ENCODE assay signal across 17 cellular contexts in the genomic region with DNA sequence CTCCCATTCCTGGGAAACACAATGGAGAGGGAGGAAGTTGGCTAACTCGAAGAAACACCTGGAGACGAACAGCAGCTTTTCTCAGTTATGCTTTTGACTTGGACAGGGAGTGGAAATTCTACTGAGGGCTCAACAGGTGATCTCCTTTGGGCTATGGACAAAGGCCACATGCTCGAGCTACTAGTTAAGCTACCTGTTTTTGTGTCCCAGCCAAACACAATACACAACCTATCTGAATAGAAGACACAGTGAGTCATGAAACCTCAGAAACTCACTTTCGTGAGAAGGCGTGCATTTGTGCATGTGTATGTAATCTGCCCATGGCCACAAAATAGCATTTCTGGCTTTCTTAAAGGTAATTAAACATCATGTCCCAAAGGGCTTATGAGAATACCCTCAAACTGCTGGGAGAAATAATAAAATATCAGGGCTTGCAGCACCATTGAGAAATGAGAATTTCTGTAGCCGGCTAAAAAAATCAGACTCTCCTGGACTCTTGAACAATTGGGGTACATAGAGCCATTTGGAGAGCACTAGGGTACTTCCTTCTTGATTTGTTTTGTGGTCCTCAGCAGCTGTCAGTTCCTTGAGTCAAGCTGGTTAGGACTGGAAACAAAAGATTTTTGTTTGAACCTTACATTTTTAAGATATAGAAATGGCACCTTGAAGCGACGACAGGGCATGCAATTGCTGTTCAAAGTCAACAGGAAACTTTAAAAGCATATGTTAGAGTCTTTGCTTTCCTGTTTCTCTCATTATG.
DNase-seq lines count a peak whose midpoint lies in the region; ATAC-seq, FAIRE-seq and TF ChIP-seq lines count a peak whose summit lies in the region.
"Had no signal": no experiment of that assay in that cellular context is flagged by ENCODE, and none has a peak within 500 bp of the region (broad histone marks: within the 10 kb centered on the region; RNA-seq: fewer than 3 reads in every experiment).

No MANE protein-coding gene starts in this region.

- H2AK5ac ChIP-seq in IMR-90 (ENCODE audit: low read depth, low read length), result no peak overlapping the region

- no peak for TF ChIP-seq RAD21 in IMR-90 (IDR thresholded peaks at IDR 0.05; ENCODE audit: low read length)

- H3K27ac Mint-ChIP-seq in immature natural killer cell, result no peak overlapping the region

- H4K8ac ChIP-seq in IMR-90 (ENCODE audit: low read depth in 2 of 2, low read length in 2 of 2), result no peak overlapping the region

- H3K18ac ChIP-seq in IMR-90 (ENCODE audit: low read depth, low read length), result no peak overlapping the region

- no peaks in the 10 kb centered on the region for H3K36me3 ChIP-seq in IMR-90 (ENCODE audit: control insufficient read depth, insufficient read depth, low read length)
- H3K36me3 ChIP-seq in keratinocyte (ENCODE audit: control insufficient read depth in 2 of 2, extremely low read depth in 1 of 2, insufficient read depth in 2 of 2, low read length in 2 of 2), result no peaks in the 10 kb centered on the region
- H3K36me3 ChIP-seq in HAP-1 (replicated peaks), result no peaks in the 10 kb centered on the region
- H3K36me3 ChIP-seq: MG63, thoracic aorta had no signal

- H2BK20ac ChIP-seq in IMR-90 (ENCODE audit: low read depth, low read length), result no peak overlapping the region

- H3K27me3 ChIP-seq in IMR-90 (ENCODE audit: control insufficient read depth, insufficient read depth, low read length) (no peaks in the 10 kb centered on the region), keratinocyte (ENCODE audit: control insufficient read depth, extremely low read depth, insufficient read depth, low read length) (no peaks in the 10 kb centered on the region), HAP-1 (ENCODE audit: low read depth) (no peaks in the 10 kb centered on the region)
- H3K27me3 ChIP-seq: MG63 had no signal

- dilution Hi-C loops in IMR-90 (cut with HindIII; ENCODE audit: low sequenced_read_pairs, unreplicated experiment), result no loop called here
- dilution Hi-C loops in keratinocyte (cut with MboI; ENCODE audit: extremely low pct_ligation_motif_present, low sequenced_read_pairs), result no loop called here

- no peak overlapping the region for H3K4me2 ChIP-seq in IMR-90 (ENCODE audit: low read depth, low read length)
- H3K4me2 ChIP-seq in keratinocyte (ENCODE audit: control insufficient read depth, extremely low read depth, insufficient read depth, low read depth, low read length), result peak overlapping the region; percentile 6
- H3K4me2 ChIP-seq: SK-N-SH had no signal

- H3K14ac ChIP-seq in IMR-90 (replicated peaks; ENCODE audit: low read depth, low read length), result no peak overlapping the region

- H3K4me1 ChIP-seq in IMR-90 (ENCODE audit: control insufficient read depth, insufficient read depth, low read length) (no peaks in the 10 kb centered on the region), keratinocyte (ENCODE audit: control insufficient read depth, extremely low read depth, insufficient read depth, low read length) (peaks cover 19% of the 10 kb centered on the region), HAP-1 (no peaks in the 10 kb centered on the region)

- H3K79me2 ChIP-seq in keratinocyte (ENCODE audit: control insufficient read depth, insufficient read depth, low read length), result no peaks in the 10 kb centered on the region

- 100% methylated on average over 1 of the region's 8 CpGs; no CpG with 5 or more reads in 1 of the 2 experiments for WGBS in IMR-90 (ENCODE audit: extremely low coverage in 2 of 2, insufficient read length in 1 of 2), 2 experiments

- H3K9me3 ChIP-seq in IMR-90 (ENCODE audit: control insufficient read depth, insufficient read depth, low read length) (no peaks in the 10 kb centered on the region), keratinocyte (ENCODE audit: control insufficient read depth, low read depth, low read length) (no peaks in the 10 kb centered on the region), HAP-1 (no peaks in the 10 kb centered on the region)
- H3K9me3 ChIP-seq: MG63, SK-N-SH, thoracic aorta had no signal

- peaks cover 0 to 4% (median 0%) of the 10 kb centered on the region in 3 donors for H3K36me3 Mint-ChIP-seq in immature natural killer cell

- BruUV-seq in IMR-90 (replicated peaks; lab: Mats Ljungman, UMichigan), result no TSS peak

- no peak overlapping the region for H3K9ac ChIP-seq in IMR-90 (ENCODE audit: low read depth, low read length)
- peak overlapping the region; percentile 8 for H3K9ac ChIP-seq in keratinocyte (ENCODE audit: control insufficient read depth, extremely low read depth, insufficient read depth, low read length)
- H3K9ac ChIP-seq: SK-N-SH had no signal

- H3K27ac ChIP-seq in IMR-90 (ENCODE audit: insufficient read depth, low read length), result no peak overlapping the region
- H3K27ac ChIP-seq in keratinocyte (ENCODE audit: control insufficient read depth, insufficient read depth, low read length), result peak overlapping the region; percentile 77
- H3K27ac ChIP-seq: skin epidermis, thoracic aorta had no signal

- H3K56ac ChIP-seq in IMR-90 (ENCODE audit: extremely low read depth, insufficient read depth, low read length), result no peak overlapping the region

- DNase-seq in IMR-90 (peak; percentile 25), astrocyte of the hippocampus (ENCODE audit: low read depth, low spot score) (peak; percentile 92), keratinocyte (ENCODE audit: low read depth, low spot score) (peak; percentile 86), HAP-1 (ENCODE audit: low spot score in 2 of 2) (no peak), immature natural killer cell (no peak)
- DNase-seq: activated CD4-positive, alpha-beta T cell treated with anti-CD3 and anti-CD28 coated beads, Interleukin-2, amount 50 U/mL, for 48 hours; activated T-cell treated with anti-CD3 and anti-CD28 coated beads, Interleukin-2, amount 50 U/mL, for 4 hours; MG63; NCI-H187 treated with DMSO at 0.1 percent for 48 hours; NCI-H446; SK-N-SH; stimulated activated CD4-positive, alpha-beta T cell treated with anti-CD3 and anti-CD28 coated beads, Interleukin-4, amount 100 ng/mL, for 4 hours had no signal

- H3K4me1 Mint-ChIP-seq in immature natural killer cell, result no peaks in the 10 kb centered on the region

- no peak overlapping the region for H2BK15ac ChIP-seq in IMR-90 (ENCODE audit: low read depth, low read length)

- no peak overlapping the region for H4K91ac ChIP-seq in IMR-90 (ENCODE audit: insufficient read depth, low read depth, low read length)

- H3K27me3 Mint-ChIP-seq in immature natural killer cell (ENCODE audit: low read depth in 3 of 3), result peaks cover 0 to 8% (median 4%) of the 10 kb centered on the region in 3 donors

- TF ChIP-seq CTCF in IMR-90 (conservative IDR thresholded peaks at IDR 0.05; ENCODE audit: low read depth, low read length), result no peak
- TF ChIP-seq CTCF in keratinocyte (optimal IDR thresholded peaks at IDR 0.05 in 1 of 3, IDR thresholded peaks at IDR 0.05 in 1 of 3, conservative IDR thresholded peaks at IDR 0.05 in 1 of 3; ENCODE audit: extremely low read depth in 1 of 3, insufficient read depth in 2 of 3, low read length in 3 of 3), result no peak

- no peaks in the 10 kb centered on the region for H3K79me1 ChIP-seq in IMR-90 (ENCODE audit: low read depth in 1 of 2, low read length in 2 of 2)

- peaks cover 0 to 4% (median 0%) of the 10 kb centered on the region in 6 donors for H3K9me3 Mint-ChIP-seq in immature natural killer cell
- H3K9me3 Mint-ChIP-seq: activated T-cell treated with anti-CD3 and anti-CD28 coated beads, Interleukin-2, amount 50 U/mL, for 4 hours had no signal

- no peak overlapping the region for H3K4me3 Mint-ChIP-seq in immature natural killer cell
- H3K4me3 Mint-ChIP-seq: activated T-cell treated with anti-CD3 and anti-CD28 coated beads, Interleukin-2, amount 50 U/mL, for 4 hours had no signal

- ATAC-seq in GM18502 (IDR thresholded peaks at IDR 0.05; ENCODE audit: poor library complexity, unreplicated experiment) (peak; percentile 76), IMR-90 (ENCODE audit: low read depth) (no peak), HG03045 (IDR thresholded peaks at IDR 0.05; ENCODE audit: unreplicated experiment) (no peak)

- no peak overlapping the region for H4K5ac ChIP-seq in IMR-90 (ENCODE audit: low read depth, low read length)

- no peak overlapping the region for H2BK120ac ChIP-seq in IMR-90 (ENCODE audit: low read depth, low read length)

- H3K4me3 ChIP-seq in IMR-90 (ENCODE audit: insufficient read depth, low read depth, low read length) (no peak overlapping the region), keratinocyte (ENCODE audit: control insufficient read depth in 2 of 3, extremely low read depth in 1 of 3, insufficient read depth in 2 of 3, low read depth in 1 of 3, low read length in 3 of 3) (no peak overlapping the region), HAP-1 (no peak overlapping the region)
- H3K4me3 ChIP-seq: lung, MG63, skin epidermis, thoracic aorta had no signal

- H3K23ac ChIP-seq in IMR-90 (ENCODE audit: low read depth, low read length), result no peak overlapping the region

- no peak overlapping the region for H3K4ac ChIP-seq in IMR-90 (ENCODE audit: low read depth, low read length)

- no peak overlapping the region for H2AFZ ChIP-seq in IMR-90 (replicated peaks; ENCODE audit: low read length, poor library complexity)
- H2AFZ ChIP-seq in keratinocyte (ENCODE audit: control insufficient read depth, low read length), result no peak overlapping the region

- POLR2A ChIA-PET in IMR-90 (lab: Charles Lee; ENCODE audit: unreplicated experiment), result no interaction called here

- peak; percentile 99 for FAIRE-seq in keratinocyte (lab: Jason Lieb, UNC)

- intact Hi-C loops in IMR-90 (cut with micrococcal nuclease), result no loop called here

- H4K20me1 ChIP-seq in IMR-90 (ENCODE audit: insufficient read depth, low read length) (no peaks in the 10 kb centered on the region), keratinocyte (ENCODE audit: control insufficient read depth, extremely low read depth, insufficient read depth, low read length) (no peaks in the 10 kb centered on the region)

- no peak overlapping the region for H2AK9ac ChIP-seq in IMR-90 (replicated peaks; ENCODE audit: low read depth, low read length, poor library complexity)

- no peak for TF ChIP-seq POLR2A in IMR-90 (IDR thresholded peaks at IDR 0.05; ENCODE audit: low read depth, low read length)

- in situ Hi-C loops in IMR-90 (cut with MboI; ENCODE audit: low sequenced_read_pairs) (no loop called here), HAP-1 (cut with MboI; ENCODE audit: low sequenced_read_pairs) (no loop called here)

- CTCF ChIA-PET in IMR-90 (lab: Yijun Ruan, JAX), result interaction anchor here (1.2 kb wide), 1 partner anchor 31 kb away, joined by 4 read pairs; no protein-coding TSS in a partner anchor

- H2BK5ac ChIP-seq in IMR-90 (ENCODE audit: low read depth, low read length, poor library complexity, severe bottlenecking), result no peak overlapping the region

- H3K9me1 ChIP-seq in IMR-90 (ENCODE audit: insufficient read depth, low read length) (no peaks in the 10 kb centered on the region; the same call in 1 of the 2 replicates), keratinocyte (ENCODE audit: control insufficient read depth, extremely low read depth, insufficient read depth, low read length) (no peaks in the 10 kb centered on the region)

TF ChIP-seq in IMR-90, 13 proteins besides CTCF, POLR2A, EP300 and RAD21 (continues in another document):
- TF ChIP-seq NFE2L2 (IDR thresholded peaks at IDR 0.05; ENCODE audit: low read depth, low read length), result no peak
- TF ChIP-seq CHD1 (IDR thresholded peaks at IDR 0.05; ENCODE audit: low read depth, low read length), result no peak
- no peak for TF ChIP-seq BHLHE40 (IDR thresholded peaks at IDR 0.05; ENCODE audit: low read depth, low read length)
- no peak for TF ChIP-seq RFX5 (IDR thresholded peaks at IDR 0.05; ENCODE audit: low read depth, low read length)

Comparison
In these comparisons a context has a peak if more than half of its experiments do, and no peak if none do; other contexts are left out.
1. DNase-seq: peak in IMR-90 (single experiment), astrocyte of the hippocampus (single experiment) and keratinocyte (single experiment); none in HAP-1 (0 of 2) and immature natural killer cell (0 of 3).